8 cellular contexts compared by ENCODE assay signal in the genomic region with DNA sequence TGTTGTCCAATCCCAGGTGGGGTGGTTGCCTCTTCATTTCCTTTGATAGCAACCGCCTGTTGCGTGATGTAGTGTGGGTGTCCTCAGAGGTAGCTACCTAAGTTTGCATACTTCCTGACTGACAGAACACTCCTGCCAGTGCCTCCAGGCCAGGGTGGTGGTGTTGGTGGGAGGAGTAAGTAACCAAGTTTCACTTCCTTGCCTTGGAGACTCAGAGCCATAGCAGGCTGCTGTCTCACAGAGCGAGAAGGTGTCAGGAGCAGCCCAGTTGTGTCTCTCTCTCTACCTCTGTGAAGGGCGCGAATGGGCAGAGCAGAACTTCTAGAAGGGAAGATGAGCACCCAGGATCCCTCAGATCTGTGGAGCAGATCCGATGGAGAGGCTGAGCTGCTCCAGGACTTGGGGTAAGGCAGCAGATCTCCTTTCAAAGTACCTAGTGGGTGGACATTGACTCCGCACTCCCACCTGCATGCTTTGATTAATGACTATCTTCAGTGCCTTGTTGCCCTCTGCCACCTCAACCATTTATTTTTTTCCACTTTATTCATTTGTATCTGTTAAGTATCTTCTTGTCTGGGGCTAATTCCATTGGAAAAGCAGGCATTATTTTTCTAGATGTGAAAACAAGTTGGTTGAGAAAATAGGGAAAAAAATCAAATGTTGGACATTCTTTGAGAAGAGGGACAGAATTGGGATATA. TPM values are rescaled to one million over a fixed set of nuclear protein-coding genes. Genes with fewer than 3 reads are reported as not detected.
DNase-seq lines count a peak whose midpoint lies in the region; ATAC-seq, FAIRE-seq and TF ChIP-seq lines count a peak whose summit lies in the region.

A gene with protein sequence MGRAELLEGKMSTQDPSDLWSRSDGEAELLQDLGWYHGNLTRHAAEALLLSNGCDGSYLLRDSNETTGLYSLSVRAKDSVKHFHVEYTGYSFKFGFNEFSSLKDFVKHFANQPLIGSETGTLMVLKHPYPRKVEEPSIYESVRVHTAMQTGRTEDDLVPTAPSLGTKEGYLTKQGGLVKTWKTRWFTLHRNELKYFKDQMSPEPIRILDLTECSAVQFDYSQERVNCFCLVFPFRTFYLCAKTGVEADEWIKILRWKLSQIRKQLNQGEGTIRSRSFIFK (plus strand): TSS at position 217 of the 699 bp plus-strand sequence. CDS start 87 bp downstream, at position 304.

- peak; percentile 97 for TF ChIP-seq POLR2A in GM19099 (IDR thresholded peaks at IDR 0.05; ENCODE audit: extremely low read depth, insufficient read length, low read depth)

- no peak for FAIRE-seq in astrocyte (lab: Jason Lieb, UNC)

- no peak for TF ChIP-seq CTCF in astrocyte (IDR thresholded peaks at IDR 0.05; ENCODE audit: insufficient read depth, low read depth, low read length)
- no peak for TF ChIP-seq CTCF in natural killer cell (IDR thresholded peaks at IDR 0.05)
- no peak for TF ChIP-seq CTCF in type B pancreatic cell (conservative IDR thresholded peaks at IDR 0.05)

- H3K4me1 ChIP-seq in astrocyte (ENCODE audit: insufficient read depth, low read length), result no peaks in the 10 kb centered on the region

- H3K27ac Mint-ChIP-seq in T-helper 2 cell treated with Interferon-gamma antibody and Interleukin-4, amounts not matched to agents 5 μg/mL and 100 μg/mL, for 36 hours, result peak within 1 kb of the TSS; percentile 90
- H3K27ac Mint-ChIP-seq in astrocyte (ENCODE audit: unreplicated experiment) (peak within 1 kb of the TSS; percentile 47), natural killer cell (peak within 1 kb of the TSS; percentile 63 to 83), type B pancreatic cell (peak within 1 kb of the TSS; percentile 84)

- no peaks in the 10 kb centered on the region for H3K9me3 ChIP-seq in astrocyte (ENCODE audit: insufficient read depth, low read depth, low read length)

- ATAC-seq in HG03135 (IDR thresholded peaks at IDR 0.05; ENCODE audit: unreplicated experiment), result peak; percentile 97
- ATAC-seq in natural killer cell, result peak; percentile 90 to 92 (median 91)

- no peaks in the 10 kb centered on the region for H3K36me3 ChIP-seq in astrocyte (ENCODE audit: insufficient read depth, low read length)

- no peak within 1 kb of the TSS for H3K27ac ChIP-seq in astrocyte (ENCODE audit: low read depth, low read length)

- H3K9ac ChIP-seq in astrocyte (ENCODE audit: low read length), result no peak within 1 kb of the TSS

- H3K9me3 Mint-ChIP-seq in T-helper 2 cell treated with Interferon-gamma antibody and Interleukin-4, amounts not matched to agents 5 μg/mL and 100 μg/mL, for 36 hours, result no peaks in the 10 kb centered on the region
- H3K9me3 Mint-ChIP-seq in astrocyte (ENCODE audit: unreplicated experiment) (no peaks in the 10 kb centered on the region), natural killer cell (no peaks in the 10 kb centered on the region), type B pancreatic cell (no peaks in the 10 kb centered on the region)

- no peak within 1 kb of the TSS for H2AFZ ChIP-seq in astrocyte (ENCODE audit: low read depth, low read length)

- peak; percentile 80 for DNase-seq in T-helper 2 cell treated with Interferon-gamma antibody and Interleukin-4, amounts not matched to agents 5 μg/mL and 100 μg/mL, for 36 hours (ENCODE audit: low spot score)
- DNase-seq in astrocyte (ENCODE audit: low read depth), result no peak
- peak; percentile 33 for DNase-seq in natural killer cell
- DNase-seq in type B pancreatic cell (ENCODE audit: extremely low spot score, unreplicated experiment), result no peak
- no peak for DNase-seq in NCI-H2107 (lab: John Stamatoyannopoulos, UW)
- no peak for DNase-seq in epidermal melanocyte (ENCODE audit: insufficient read length, low spot score)

- H4K20me1 ChIP-seq in astrocyte (ENCODE audit: insufficient read depth, low read length), result no peaks in the 10 kb centered on the region

- H3K4me1 Mint-ChIP-seq in T-helper 2 cell treated with Interferon-gamma antibody and Interleukin-4, amounts not matched to agents 5 μg/mL and 100 μg/mL, for 36 hours (ENCODE audit: low read depth), result peaks cover 51% of the 10 kb centered on the region
- peaks cover 13% of the 10 kb centered on the region for H3K4me1 Mint-ChIP-seq in astrocyte (ENCODE audit: low read depth, unreplicated experiment)
- H3K4me1 Mint-ChIP-seq in natural killer cell, result peaks cover 23 to 29% of the 10 kb centered on the region in 2 donors
- H3K4me1 Mint-ChIP-seq in type B pancreatic cell (ENCODE audit: unreplicated experiment), result no peaks in the 10 kb centered on the region

- no peak within 1 kb of the TSS for H3K4me2 ChIP-seq in astrocyte (ENCODE audit: low read length)

- no peak within 1 kb of the TSS for H3K4me3 ChIP-seq in astrocyte (ENCODE audit: insufficient read depth, low read depth, low read length)

- peaks cover 18% of the 10 kb centered on the region for H3K36me3 Mint-ChIP-seq in T-helper 2 cell treated with Interferon-gamma antibody and Interleukin-4, amounts not matched to agents 5 μg/mL and 100 μg/mL, for 36 hours (ENCODE audit: low read depth)
- H3K36me3 Mint-ChIP-seq in astrocyte (ENCODE audit: low read depth, unreplicated experiment) (no peaks in the 10 kb centered on the region), natural killer cell (no peaks in the 10 kb centered on the region), type B pancreatic cell (no peaks in the 10 kb centered on the region)

- H3K4me3 Mint-ChIP-seq in T-helper 2 cell treated with Interferon-gamma antibody and Interleukin-4, amounts not matched to agents 5 μg/mL and 100 μg/mL, for 36 hours, result peak within 1 kb of the TSS; percentile 93
- H3K4me3 Mint-ChIP-seq in astrocyte (ENCODE audit: unreplicated experiment) (no peak within 1 kb of the TSS), natural killer cell (peak within 1 kb of the TSS; percentile 73), type B pancreatic cell (peak within 1 kb of the TSS; percentile 84)

- no peaks in the 10 kb centered on the region for H3K27me3 Mint-ChIP-seq in T-helper 2 cell treated with Interferon-gamma antibody and Interleukin-4, amounts not matched to agents 5 μg/mL and 100 μg/mL, for 36 hours (ENCODE audit: low read depth)
- H3K27me3 Mint-ChIP-seq in astrocyte (ENCODE audit: low read depth, unreplicated experiment), result no peaks in the 10 kb centered on the region
- H3K27me3 Mint-ChIP-seq in natural killer cell (ENCODE audit: low read depth in 2 of 2), result no peaks in the 10 kb centered on the region
- H3K27me3 Mint-ChIP-seq in type B pancreatic cell, result no peaks in the 10 kb centered on the region

- intact Hi-C loops in natural killer cell (cut with micrococcal nuclease), result no loop called here

- no peaks in the 10 kb centered on the region for H3K27me3 ChIP-seq in astrocyte (ENCODE audit: insufficient read depth, low read length)

- no peaks in the 10 kb centered on the region for H3K79me2 ChIP-seq in astrocyte (ENCODE audit: insufficient read depth, low read length)

RNA-seq across cellular contexts. Expression of the gene that starts here (rescaled TPM):
- total RNA-seq in astrocyte, result 0.41 and 0.59 TPM in 2 replicates
- 1 to 10 TPM; 5.9 to 7.3 (median 6.8) TPM for total RNA-seq in natural killer cell
- 10.6 and 41.8 TPM in 2 replicates for total RNA-seq in type B pancreatic cell (ENCODE audit: low replicate concordance)

Comparison
In these comparisons a context has a peak if more than half of its experiments do, and no peak if none do; other contexts are left out.
1. DNase-seq: peak in T-helper 2 cell treated with Interferon-gamma antibody and Interleukin-4, amounts not matched to agents 5 μg/mL and 100 μg/mL, for 36 hours (single experiment) and natural killer cell (single experiment); none in astrocyte (single experiment), type B pancreatic cell (single experiment), NCI-H2107 (single experiment) and epidermal melanocyte (single experiment).
2. Peak in every context shown above with its lines, with median percentiles within 50 percentile points of each other: H3K27ac Mint-ChIP-seq.